ENCODE assay signal across 9 cellular contexts in genomic region chr20:32437391-32438074, GRCh38.
DNase-seq lines count a peak whose midpoint lies in the region; ATAC-seq, FAIRE-seq and TF ChIP-seq lines count a peak whose summit lies in the region.
"Had no signal": no experiment of that assay in that cellular context is flagged by ENCODE, and none has a peak within 500 bp of the region (broad histone marks: within the 10 kb centered on the region; RNA-seq: fewer than 3 reads in every experiment).

No MANE protein-coding gene starts in this region.

- H3K27ac Mint-ChIP-seq in CD8-positive, alpha-beta T cell: no peak overlapping the region

- peaks cover 84% of the 10 kb centered on the region for H3K36me3 Mint-ChIP-seq in CD8-positive, alpha-beta T cell

- no peak overlapping the region for H3K27ac ChIP-seq in CD8-positive, alpha-beta T cell (ENCODE audit: low read depth, low read length)
- no peak overlapping the region for H3K27ac ChIP-seq in GM23248
- H3K27ac ChIP-seq: heart right ventricle had no signal

- H3K4me1 Mint-ChIP-seq in CD8-positive, alpha-beta T cell (ENCODE audit: low read depth): peaks cover 8% of the 10 kb centered on the region

- WGBS in GM23248 (ENCODE audit: low coverage in 1 of 2, low lambda C conversion rate in 2 of 2, missing lambda C conversion rate in 2 of 2), 2 experiments: 65 to 74% methylated on average over 4 to 5 of the region's 5 CpGs

- H3K9me3 Mint-ChIP-seq in CD8-positive, alpha-beta T cell: no peaks in the 10 kb centered on the region

- ATAC-seq in CD8-positive, alpha-beta T cell: peak; percentile 54
- peak; percentile 10 for ATAC-seq in mucosa of descending colon
- ATAC-seq: heart right ventricle had no signal

- H2AFZ ChIP-seq in GM23248: no peak overlapping the region

- H3K79me2 ChIP-seq in GM23248 (ENCODE audit: insufficient read depth): peaks cover 26% of the 10 kb centered on the region

- H3K9me3 ChIP-seq in CD8-positive, alpha-beta T cell (ENCODE audit: low read length): no peaks in the 10 kb centered on the region
- H3K9me3 ChIP-seq in GM23248 (ENCODE audit: low read depth) (no peaks in the 10 kb centered on the region), mucosa of descending colon (no peaks in the 10 kb centered on the region)
- H3K9me3 ChIP-seq: heart right ventricle had no signal

- FAIRE-seq in HTR-8/SVneo (lab: Jason Lieb, UNC) (no peak), D721Med (lab: Jason Lieb, UNC) (no peak)

- in situ Hi-C loops in GM23248 (cut with MboI): no loop called here

- H3K27me3 ChIP-seq in CD8-positive, alpha-beta T cell (ENCODE audit: insufficient read depth, low read length): no peaks in the 10 kb centered on the region
- no peaks in the 10 kb centered on the region for H3K27me3 ChIP-seq in GM23248 (replicated peaks; ENCODE audit: insufficient read depth)
- H3K27me3 ChIP-seq: heart right ventricle had no signal

- H3F3A ChIP-seq in GM23248 (ENCODE audit: insufficient read depth): peaks cover 24% of the 10 kb centered on the region

- POLR2A ChIA-PET in CD8-positive, alpha-beta T cell (lab: Charles Lee): no interaction called here

- no peaks in the 10 kb centered on the region for H3K27me3 Mint-ChIP-seq in CD8-positive, alpha-beta T cell (ENCODE audit: low read depth)

- H3K4me1 ChIP-seq in CD8-positive, alpha-beta T cell (ENCODE audit: insufficient read depth, low read length): no peaks in the 10 kb centered on the region
- H3K4me1 ChIP-seq in GM23248 (ENCODE audit: insufficient read depth) (peaks cover 13% of the 10 kb centered on the region), mucosa of descending colon (ENCODE audit: low read depth) (no peaks in the 10 kb centered on the region)

- H3K9me2 ChIP-seq in GM23248 (ENCODE audit: insufficient read depth): no peaks in the 10 kb centered on the region

- H3K4me3 ChIP-seq in CD8-positive, alpha-beta T cell (ENCODE audit: low read depth, low read length): no peak overlapping the region
- no peak overlapping the region for H3K4me3 ChIP-seq in GM23248
- H3K4me3 ChIP-seq in mucosa of descending colon: no peak overlapping the region
- H3K4me3 ChIP-seq: heart right ventricle had no signal

- H3K4me3 Mint-ChIP-seq in CD8-positive, alpha-beta T cell: no peak overlapping the region

- no peaks in the 10 kb centered on the region for H4K20me1 ChIP-seq in GM23248 (ENCODE audit: insufficient read depth)

- intact Hi-C loops in CD8-positive, alpha-beta T cell (cut with DNase I, micrococcal nuclease): loop anchor here (1.0 to 2.0 kb wide), 2 partner anchors 45 to 216 kb away; no protein-coding TSS in a partner anchor
- intact Hi-C loops in mucosa of descending colon (cut with DNase I, micrococcal nuclease): no loop called here

- peak in 1 of 7 experiments; percentile 26 for DNase-seq in CD8-positive, alpha-beta T cell
- DNase-seq in GM23248 (peak; percentile 10), amniotic epithelial cell (ENCODE audit: low read depth) (peak; percentile 20), mucosa of descending colon (no peak), HTR-8/SVneo (ENCODE audit: insufficient read length, low spot score) (no peak), SKM-1 (lab: John Stamatoyannopoulos, UW; ENCODE audit: unreplicated experiment) (no peak), D721Med (ENCODE audit: insufficient read length, low spot score) (no peak)
- DNase-seq: heart right ventricle, NCI-H82 had no signal

- H3K9ac ChIP-seq in GM23248: no peak overlapping the region

- peaks cover 33% of the 10 kb centered on the region for H3K36me3 ChIP-seq in CD8-positive, alpha-beta T cell (ENCODE audit: insufficient read depth, low read length)
- H3K36me3 ChIP-seq in GM23248 (ENCODE audit: low read depth): peaks cover 57% of the 10 kb centered on the region
- H3K36me3 ChIP-seq in mucosa of descending colon (ENCODE audit: low read depth): no peaks in the 10 kb centered on the region

- TF ChIP-seq CTCF in CD8-positive, alpha-beta T cell (IDR thresholded peaks at IDR 0.05): peak; percentile 26
- TF ChIP-seq CTCF in mucosa of descending colon (IDR thresholded peaks at IDR 0.05) (no peak), D721Med (IDR thresholded peaks at IDR 0.05; ENCODE audit: insufficient read depth, missing control alignments) (no peak)

- CTCF ChIA-PET in CD8-positive, alpha-beta T cell (lab: Charles Lee): interaction anchor here (0.6 to 1.0 kb wide), 3 partner anchors 46 to 85 kb away, joined by 3 read pairs; no protein-coding TSS in a partner anchor

- H3K4me2 ChIP-seq in GM23248 (ENCODE audit: unreplicated experiment): no peak overlapping the region

Comparison
In these comparisons a context has a peak if more than half of its experiments do, and no peak if none do; other contexts are left out.
1. DNase-seq: peak in GM23248 (single experiment) and amniotic epithelial cell (single experiment); none in mucosa of descending colon (0 of 3), HTR-8/SVneo (single experiment), SKM-1 (single experiment) and D721Med (single experiment).
2. intact Hi-C loops: an anchor here in CD8-positive, alpha-beta T cell (1.0 to 2.0 kb wide); none called in mucosa of descending colon.